In genomic region chr18:56563568-56563967, GRCh38 we compare ENCODE assay signal across 1 cellular context.
TF ChIP-seq lines count a peak whose summit lies in the region.

No MANE protein-coding gene starts in this region.

TF ChIP-seq in K562, 482 proteins besides CTCF, POLR2A, EP300 and RAD21 (continues in another document):
- TF ChIP-seq, protein P1, sequence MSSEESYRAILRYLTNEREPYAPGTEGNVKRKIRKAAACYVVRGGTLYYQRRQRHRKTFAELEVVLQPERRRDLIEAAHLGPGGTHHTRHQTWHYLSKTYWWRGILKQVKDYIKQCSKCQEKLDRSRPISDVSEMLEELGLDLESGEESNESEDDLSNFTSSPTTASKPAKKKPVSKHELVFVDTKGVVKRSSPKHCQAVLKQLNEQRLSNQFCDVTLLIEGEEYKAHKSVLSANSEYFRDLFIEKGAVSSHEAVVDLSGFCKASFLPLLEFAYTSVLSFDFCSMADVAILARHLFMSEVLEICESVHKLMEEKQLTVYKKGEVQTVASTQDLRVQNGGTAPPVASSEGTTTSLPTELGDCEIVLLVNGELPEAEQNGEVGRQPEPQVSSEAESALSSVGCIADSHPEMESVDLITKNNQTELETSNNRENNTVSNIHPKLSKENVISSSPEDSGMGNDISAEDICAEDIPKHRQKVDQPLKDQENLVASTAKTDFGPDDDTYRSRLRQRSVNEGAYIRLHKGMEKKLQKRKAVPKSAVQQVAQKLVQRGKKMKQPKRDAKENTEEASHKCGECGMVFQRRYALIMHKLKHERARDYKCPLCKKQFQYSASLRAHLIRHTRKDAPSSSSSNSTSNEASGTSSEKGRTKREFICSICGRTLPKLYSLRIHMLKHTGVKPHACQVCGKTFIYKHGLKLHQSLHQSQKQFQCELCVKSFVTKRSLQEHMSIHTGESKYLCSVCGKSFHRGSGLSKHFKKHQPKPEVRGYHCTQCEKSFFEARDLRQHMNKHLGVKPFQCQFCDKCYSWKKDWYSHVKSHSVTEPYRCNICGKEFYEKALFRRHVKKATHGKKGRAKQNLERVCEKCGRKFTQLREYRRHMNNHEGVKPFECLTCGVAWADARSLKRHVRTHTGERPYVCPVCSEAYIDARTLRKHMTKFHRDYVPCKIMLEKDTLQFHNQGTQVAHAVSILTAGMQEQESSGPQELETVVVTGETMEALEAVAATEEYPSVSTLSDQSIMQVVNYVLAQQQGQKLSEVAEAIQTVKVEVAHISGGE (CRISPR knock-in tag; IDR thresholded peaks at IDR 0.05) = no peak
- TF ChIP-seq NR2C1 (IDR thresholded peaks at IDR 0.05) (peak; percentile 44), NR2C1 (tag; IDR thresholded peaks at IDR 0.05) (no peak), YY1 (IDR thresholded peaks at IDR 0.05; ENCODE audit: borderline replicate concordance in 1 of 3, control insufficient read depth in 1 of 3, extremely low read depth in 1 of 3, insufficient read depth in 3 of 3, insufficient read length in 1 of 3, insufficient replicate concordance in 2 of 3, low read depth in 1 of 3, low read length in 2 of 3) (peak in 2 of 3 experiments; percentile 28 to 46), ZBED1 (IDR thresholded peaks at IDR 0.05) (no peak), ZBTB7A (IDR thresholded peaks at IDR 0.05; ENCODE audit: borderline replicate concordance, control insufficient read depth, low read depth, low read length) (0 out of 2 replicates have a peak, but pooled peaks have one; percentile 53), PCBP1 (IDR thresholded peaks at IDR 0.05; ENCODE audit: low read depth, low read length, poor library complexity, severe bottlenecking) (no peak), DNMT1 (IDR thresholded peaks at IDR 0.05) (no peak), MYC (IDR thresholded peaks at IDR 0.05; ENCODE audit: low read depth, low read length) (peak; percentile 74), MYC (CRISPR knock-in tag; IDR thresholded peaks at IDR 0.05; ENCODE audit: borderline replicate concordance, low read depth) (no peak), CTBP1 (IDR thresholded peaks at IDR 0.05; ENCODE audit: borderline replicate concordance) (no peak), NR2C2 (CRISPR knock-in tag; IDR thresholded peaks at IDR 0.05) (no peak), NR2C2 (tag; IDR thresholded peaks at IDR 0.05) (0 out of 2 replicates have a peak, but pooled peaks have one; percentile 21), GTF2A2 (tag; IDR thresholded peaks at IDR 0.05) (no peak), SMC3 (conservative IDR thresholded peaks at IDR 0.05; ENCODE audit: insufficient read depth, low read depth, low read length) (peak; percentile 55; the same call in 1 of the 2 replicates), L3MBTL2 (IDR thresholded peaks at IDR 0.05) (peak; percentile 53; the same call in 1 of the 2 replicates), DDX20 (tag; IDR thresholded peaks at IDR 0.05; ENCODE audit: low read depth) (no peak), MGA (IDR thresholded peaks at IDR 0.05) (peak; percentile 59), ZNF511 (CRISPR knock-in tag; IDR thresholded peaks at IDR 0.05) (0 out of 2 replicates have a peak, but pooled peaks have one; percentile 29), CTCFL (IDR thresholded peaks at IDR 0.05; ENCODE audit: borderline replicate concordance, insufficient read depth, low read depth, low read length, poor library complexity, severe bottlenecking) (peak; percentile 82), ZNF175 (CRISPR knock-in tag; IDR thresholded peaks at IDR 0.05; ENCODE audit: low read depth) (no peak)
- TF ChIP-seq, protein P2, sequence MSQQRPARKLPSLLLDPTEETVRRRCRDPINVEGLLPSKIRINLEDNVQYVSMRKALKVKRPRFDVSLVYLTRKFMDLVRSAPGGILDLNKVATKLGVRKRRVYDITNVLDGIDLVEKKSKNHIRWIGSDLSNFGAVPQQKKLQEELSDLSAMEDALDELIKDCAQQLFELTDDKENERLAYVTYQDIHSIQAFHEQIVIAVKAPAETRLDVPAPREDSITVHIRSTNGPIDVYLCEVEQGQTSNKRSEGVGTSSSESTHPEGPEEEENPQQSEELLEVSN (IDR thresholded peaks at IDR 0.05; ENCODE audit: borderline replicate concordance in 1 of 2, extremely low read depth in 1 of 2, insufficient read depth in 1 of 2, insufficient read length in 1 of 2, low read depth in 1 of 2, low read length in 1 of 2, poor library complexity in 1 of 2, severe bottlenecking in 1 of 2) = peak in 1 of 2 experiments; percentile 58
- TF ChIP-seq, protein P3, sequence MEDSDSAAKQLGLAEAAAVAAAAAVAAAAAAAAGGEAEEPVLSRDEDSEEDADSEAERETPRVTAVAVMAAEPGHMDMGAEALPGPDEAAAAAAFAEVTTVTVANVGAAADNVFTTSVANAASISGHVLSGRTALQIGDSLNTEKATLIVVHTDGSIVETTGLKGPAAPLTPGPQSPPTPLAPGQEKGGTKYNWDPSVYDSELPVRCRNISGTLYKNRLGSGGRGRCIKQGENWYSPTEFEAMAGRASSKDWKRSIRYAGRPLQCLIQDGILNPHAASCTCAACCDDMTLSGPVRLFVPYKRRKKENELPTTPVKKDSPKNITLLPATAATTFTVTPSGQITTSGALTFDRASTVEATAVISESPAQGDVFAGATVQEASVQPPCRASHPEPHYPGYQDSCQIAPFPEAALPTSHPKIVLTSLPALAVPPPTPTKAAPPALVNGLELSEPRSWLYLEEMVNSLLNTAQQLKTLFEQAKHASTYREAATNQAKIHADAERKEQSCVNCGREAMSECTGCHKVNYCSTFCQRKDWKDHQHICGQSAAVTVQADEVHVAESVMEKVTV (CRISPR knock-in tag; IDR thresholded peaks at IDR 0.05) = 0 out of 2 replicates have a peak, but pooled peaks have one; percentile 21
- TF ChIP-seq, protein P4, sequence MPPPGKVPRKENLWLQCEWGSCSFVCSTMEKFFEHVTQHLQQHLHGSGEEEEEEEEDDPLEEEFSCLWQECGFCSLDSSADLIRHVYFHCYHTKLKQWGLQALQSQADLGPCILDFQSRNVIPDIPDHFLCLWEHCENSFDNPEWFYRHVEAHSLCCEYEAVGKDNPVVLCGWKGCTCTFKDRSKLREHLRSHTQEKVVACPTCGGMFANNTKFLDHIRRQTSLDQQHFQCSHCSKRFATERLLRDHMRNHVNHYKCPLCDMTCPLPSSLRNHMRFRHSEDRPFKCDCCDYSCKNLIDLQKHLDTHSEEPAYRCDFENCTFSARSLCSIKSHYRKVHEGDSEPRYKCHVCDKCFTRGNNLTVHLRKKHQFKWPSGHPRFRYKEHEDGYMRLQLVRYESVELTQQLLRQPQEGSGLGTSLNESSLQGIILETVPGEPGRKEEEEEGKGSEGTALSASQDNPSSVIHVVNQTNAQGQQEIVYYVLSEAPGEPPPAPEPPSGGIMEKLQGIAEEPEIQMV (tag; conservative IDR thresholded peaks at IDR 0.05; ENCODE audit: low read depth) = no peak
- TF ChIP-seq, protein P5, sequence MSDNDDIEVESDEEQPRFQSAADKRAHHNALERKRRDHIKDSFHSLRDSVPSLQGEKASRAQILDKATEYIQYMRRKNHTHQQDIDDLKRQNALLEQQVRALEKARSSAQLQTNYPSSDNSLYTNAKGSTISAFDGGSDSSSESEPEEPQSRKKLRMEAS (CRISPR knock-in tag; IDR thresholded peaks at IDR 0.05) = peak; percentile 83
- TF ChIP-seq, protein P6, sequence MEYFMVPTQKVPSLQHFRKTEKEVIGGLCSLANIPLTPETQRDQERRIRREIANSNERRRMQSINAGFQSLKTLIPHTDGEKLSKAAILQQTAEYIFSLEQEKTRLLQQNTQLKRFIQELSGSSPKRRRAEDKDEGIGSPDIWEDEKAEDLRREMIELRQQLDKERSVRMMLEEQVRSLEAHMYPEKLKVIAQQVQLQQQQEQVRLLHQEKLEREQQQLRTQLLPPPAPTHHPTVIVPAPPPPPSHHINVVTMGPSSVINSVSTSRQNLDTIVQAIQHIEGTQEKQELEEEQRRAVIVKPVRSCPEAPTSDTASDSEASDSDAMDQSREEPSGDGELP (CRISPR knock-in tag; IDR thresholded peaks at IDR 0.05; ENCODE audit: borderline replicate concordance) = peak; percentile 51; the same call in 1 of the 2 replicates
- TF ChIP-seq, protein P7, sequence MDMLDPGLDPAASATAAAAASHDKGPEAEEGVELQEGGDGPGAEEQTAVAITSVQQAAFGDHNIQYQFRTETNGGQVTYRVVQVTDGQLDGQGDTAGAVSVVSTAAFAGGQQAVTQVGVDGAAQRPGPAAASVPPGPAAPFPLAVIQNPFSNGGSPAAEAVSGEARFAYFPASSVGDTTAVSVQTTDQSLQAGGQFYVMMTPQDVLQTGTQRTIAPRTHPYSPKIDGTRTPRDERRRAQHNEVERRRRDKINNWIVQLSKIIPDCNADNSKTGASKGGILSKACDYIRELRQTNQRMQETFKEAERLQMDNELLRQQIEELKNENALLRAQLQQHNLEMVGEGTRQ (CRISPR knock-in tag; IDR thresholded peaks at IDR 0.05) = no peak
